Comparison of ENCODE assay signal across 14 cellular contexts in genomic region chr3:4570840-4571621, GRCh38.
A peak's percentile ranks its signal among the peaks of the same experiment; 100 is the strongest.
DNase-seq lines count a peak whose midpoint lies in the region; ATAC-seq and TF ChIP-seq lines count a peak whose summit lies in the region.
"Had no signal": no experiment of that assay in that cellular context is flagged by ENCODE, and none has a peak within 500 bp of the region (broad histone marks: within the 10 kb centered on the region; RNA-seq: fewer than 3 reads in every experiment).

No MANE protein-coding gene starts in this region.

- H3K27ac ChIP-seq in gastrocnemius medialis, result no peak overlapping the region
- H3K27ac ChIP-seq: esophagus muscularis mucosa, WERI-Rb-1 had no signal

- H3K36me3 ChIP-seq in gastrocnemius medialis, result no peaks in the 10 kb centered on the region
- H3K36me3 ChIP-seq: esophagus muscularis mucosa, WERI-Rb-1 had no signal

- POLR2A ChIA-PET in activated CD8-positive, alpha-beta T cell treated with anti-CD3 and anti-CD28 coated beads for 36 hours (lab: Charles Lee), result no interaction called here

- no peak overlapping the region for H3K27ac Mint-ChIP-seq in activated CD8-positive, alpha-beta T cell treated with anti-CD3 and anti-CD28 coated beads for 36 hours
- peak overlapping the region in 2 of 3 experiments; percentile 20 to 50 for H3K27ac Mint-ChIP-seq in nephron
- H3K27ac Mint-ChIP-seq: CD4-positive, alpha-beta T cell had no signal

- H3K4me3 Mint-ChIP-seq in activated CD8-positive, alpha-beta T cell treated with anti-CD3 and anti-CD28 coated beads for 36 hours, result no peak overlapping the region
- no peak overlapping the region for H3K4me3 Mint-ChIP-seq in nephron
- H3K4me3 Mint-ChIP-seq: CD4-positive, alpha-beta T cell had no signal

- no peaks in the 10 kb centered on the region for H3K27me3 Mint-ChIP-seq in activated CD8-positive, alpha-beta T cell treated with anti-CD3 and anti-CD28 coated beads for 36 hours
- H3K27me3 Mint-ChIP-seq in nephron (ENCODE audit: low read depth), result no peaks in the 10 kb centered on the region
- H3K27me3 Mint-ChIP-seq: CD4-positive, alpha-beta T cell had no signal

- H3K9me3 ChIP-seq in gastrocnemius medialis, result no peaks in the 10 kb centered on the region
- H3K9me3 ChIP-seq: esophagus muscularis mucosa, SK-N-SH had no signal

- CTCF ChIA-PET in activated CD8-positive, alpha-beta T cell treated with anti-CD3 and anti-CD28 coated beads for 36 hours (lab: Charles Lee), result interaction anchor here (1.1 to 1.9 kb wide), 6 partner anchors 13 to 221 kb away, joined by 3 to 7 read pairs (median 4); no protein-coding TSS in a partner anchor

- peak; percentile 18 for DNase-seq in activated CD8-positive, alpha-beta T cell treated with anti-CD3 and anti-CD28 coated beads for 36 hours
- no peak for DNase-seq in gastrocnemius medialis
- no peak for DNase-seq in activated CD4-positive, alpha-beta T cell treated with anti-CD3 and anti-CD28 coated beads, Interleukin-2, amount 50 U/mL, for 1 hour
- DNase-seq: CD4-positive, alpha-beta T cell; left colon; NCI-H2171 treated with DMSO at 0.1 percent for 48 hours; SK-N-SH; stimulated activated CD4-positive, alpha-beta T cell treated with anti-CD3 and anti-CD28 coated beads, Interleukin-4, amount 100 ng/mL, for 4 hours; WERI-Rb-1 had no signal

- no peak for TF ChIP-seq CTCF in activated CD8-positive, alpha-beta T cell treated with anti-CD3 and anti-CD28 coated beads for 36 hours (IDR thresholded peaks at IDR 0.05)
- TF ChIP-seq CTCF in nephron (IDR thresholded peaks at IDR 0.05; ENCODE audit: unreplicated experiment in 3 of 3), result no peak
- no peak for TF ChIP-seq CTCF in gastrocnemius medialis (IDR thresholded peaks at IDR 0.05 in 4 of 5, conservative IDR thresholded peaks at IDR 0.05 in 1 of 5)

- no peaks in the 10 kb centered on the region for H3K9me3 Mint-ChIP-seq in activated CD8-positive, alpha-beta T cell treated with anti-CD3 and anti-CD28 coated beads for 36 hours
- H3K9me3 Mint-ChIP-seq in nephron, result no peaks in the 10 kb centered on the region
- H3K9me3 Mint-ChIP-seq: CD4-positive, alpha-beta T cell had no signal

- no peak for TF ChIP-seq POLR2A in gastrocnemius medialis (IDR thresholded peaks at IDR 0.05)

- no peak overlapping the region for H3K4me3 ChIP-seq in gastrocnemius medialis
- H3K4me3 ChIP-seq: esophagus muscularis mucosa had no signal

- H3K4me1 ChIP-seq in gastrocnemius medialis, result no peaks in the 10 kb centered on the region

- no peaks in the 10 kb centered on the region for H3K27me3 ChIP-seq in gastrocnemius medialis
- H3K27me3 ChIP-seq: esophagus muscularis mucosa had no signal

- intact Hi-C loops in activated CD8-positive, alpha-beta T cell treated with anti-CD3 and anti-CD28 coated beads for 36 hours (cut with micrococcal nuclease), result no loop called here
- intact Hi-C loops in gastrocnemius medialis (cut with DNase I; ENCODE audit: low total_unique reads), result no loop called here

- peaks cover 22% of the 10 kb centered on the region for H3K4me1 Mint-ChIP-seq in activated CD8-positive, alpha-beta T cell treated with anti-CD3 and anti-CD28 coated beads for 36 hours (ENCODE audit: low read depth)
- peaks cover 30% of the 10 kb centered on the region for H3K4me1 Mint-ChIP-seq in nephron

- peak; percentile 57 for ATAC-seq in GM19351 (IDR thresholded peaks at IDR 0.05; ENCODE audit: unreplicated experiment)
- peak; percentile 58 for ATAC-seq in HG03565 (IDR thresholded peaks at IDR 0.05; ENCODE audit: unreplicated experiment)
- peak; percentile 61 for ATAC-seq in activated CD8-positive, alpha-beta T cell treated with anti-CD3 and anti-CD28 coated beads for 36 hours
- no peak for ATAC-seq in gastrocnemius medialis
- ATAC-seq in HG03097 (IDR thresholded peaks at IDR 0.05; ENCODE audit: low FRiP score, unreplicated experiment), result no peak
- ATAC-seq: left colon had no signal

- no peaks in the 10 kb centered on the region for H3K36me3 Mint-ChIP-seq in activated CD8-positive, alpha-beta T cell treated with anti-CD3 and anti-CD28 coated beads for 36 hours (ENCODE audit: low read depth)
- H3K36me3 Mint-ChIP-seq in nephron (ENCODE audit: low read depth), result peaks cover 6% of the 10 kb centered on the region

- in situ Hi-C loops in gastrocnemius medialis (cut with MboI; ENCODE audit: low sequenced_read_pairs in 4 of 4), result no loop called here

Comparison
In these comparisons a context has a peak if more than half of its experiments do, and no peak if none do; other contexts are left out.
1. ATAC-seq: peak in GM19351 (single experiment), HG03565 (single experiment) and activated CD8-positive, alpha-beta T cell treated with anti-CD3 and anti-CD28 coated beads for 36 hours (single experiment); none in gastrocnemius medialis (0 of 2) and HG03097 (single experiment).